32 cellular contexts compared by ENCODE assay signal in the genomic region with DNA sequence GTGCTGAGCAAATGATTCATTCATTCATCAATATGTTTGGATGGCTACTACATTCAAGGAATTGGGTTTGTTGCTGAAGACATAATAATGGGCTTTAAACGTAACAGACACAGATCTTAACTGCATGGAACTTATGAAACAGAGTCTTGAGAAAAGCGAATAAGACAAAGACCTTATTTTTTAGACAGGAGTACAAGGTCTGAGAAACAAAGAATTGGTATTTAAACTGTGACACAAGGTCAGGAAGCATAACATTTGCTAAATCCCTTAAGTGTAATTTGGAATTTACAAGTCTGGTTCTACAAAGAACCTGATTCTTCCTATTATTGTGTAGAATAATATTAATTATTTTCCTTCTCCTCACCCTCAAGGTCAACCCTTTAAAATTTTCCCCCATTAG.
"Had no signal": no experiment of that assay in that cellular context is flagged by ENCODE, and none has a peak within 500 bp of the region (broad histone marks: within the 10 kb centered on the region; RNA-seq: fewer than 3 reads in every experiment).

No MANE protein-coding gene starts in this region.

- H3K36me3 Mint-ChIP-seq: activated naive CD8-positive, alpha-beta T cell had no signal

- H3K27ac Mint-ChIP-seq: activated B cell treated with CpG ODN at 0.5 μM for 24 hours; activated CD8-positive, alpha-beta T cell treated with anti-CD3 and anti-CD28 coated beads for 36 hours; activated naive CD8-positive, alpha-beta T cell; activated T-helper 17 cell treated with anti-CD3 and anti-CD28 coated beads, Interleukin-2, amount 50 U/mL, for 72 hours; effector memory CD8-positive, alpha-beta T cell; T-helper 17 cell; T-helper 2 cell treated with Interferon-gamma antibody and Interleukin-4, amounts not matched to agents 5 μg/mL and 100 μg/mL, for 36 hours had no signal

- ATAC-seq: activated CD4-positive, CD25-positive, alpha-beta regulatory T cell treated with anti-CD3 and anti-CD28 coated beads, Interleukin-2, amount 50 U/mL, for 24 hours; activated CD8-positive, alpha-beta T cell treated with anti-CD3 and anti-CD28 coated beads for 36 hours; activated T-cell treated with anti-CD3 and anti-CD28 coated beads, Interleukin-2, amount 50 U/mL, for 4 hours; activated T-helper 17 cell treated with anti-CD3 and anti-CD28 coated beads, Interleukin-2, amount 50 U/mL, for 72 hours; body of pancreas; effector memory CD8-positive, alpha-beta T cell; foreskin keratinocyte; gastrocnemius medialis; heart left ventricle; T-helper 17 cell had no signal

- H3K4me1 Mint-ChIP-seq: activated B cell treated with CpG ODN at 0.5 μM for 24 hours; activated T-helper 17 cell treated with anti-CD3 and anti-CD28 coated beads, Interleukin-2, amount 50 U/mL, for 72 hours; T-helper 17 cell had no signal

- H3K9me3 Mint-ChIP-seq: activated B cell treated with CpG ODN at 0.5 μM for 24 hours; T-helper 2 cell treated with Interferon-gamma antibody and Interleukin-4, amounts not matched to agents 5 μg/mL and 100 μg/mL, for 36 hours had no signal

- DNase-seq: activated B cell treated with CpG ODN at 0.5 μM for 24 hours; activated CD4-positive, alpha-beta T cell treated with anti-CD3 and anti-CD28 coated beads for 48 hours; activated CD4-positive, alpha-beta T cell treated with anti-CD3 and anti-CD28 coated beads, Interleukin-2, amount 50 U/mL, for 1 hour; activated CD4-positive, alpha-beta T cell treated with anti-CD3 and anti-CD28 coated beads, Interleukin-2, amount 50 U/mL, for 48 hours; activated CD8-positive, alpha-beta memory T cell treated with anti-CD3 and anti-CD28 coated beads for 24 hours; activated CD8-positive, alpha-beta T cell treated with anti-CD3 and anti-CD28 coated beads for 36 hours; activated effector memory CD4-positive, alpha-beta T cell treated with Interleukin-2 at 50 U/mL for 16 hours; activated gamma-delta T cell treated with Interleukin-2 at 50 U/mL for 16 hours; activated naive CD4-positive, alpha-beta T cell treated with anti-CD3 and anti-CD28 coated beads, Interleukin-2, amount 50 U/mL, for 16 hours; activated naive CD4-positive, alpha-beta T cell treated with Interleukin-2 at 50 U/mL for 16 hours; activated T-cell treated with anti-CD3 and anti-CD28 coated beads, Interleukin-2, amount 50 U/mL, for 4 hours; adrenal gland; amygdala; aorta; body of pancreas; caudate nucleus; cortex of kidney; dermis blood vessel endothelial cell; effector CD4-positive, alpha-beta T cell; effector memory CD8-positive, alpha-beta T cell; erythroblast; foreskin keratinocyte; gastrocnemius medialis; glutamatergic neuron; heart left ventricle; T-helper 17 cell; T1000; WERI-Rb-1 had no signal

- H3K4me3 Mint-ChIP-seq: activated B cell treated with CpG ODN at 0.5 μM for 24 hours; activated CD8-positive, alpha-beta T cell treated with anti-CD3 and anti-CD28 coated beads for 36 hours; activated naive CD8-positive, alpha-beta T cell; activated T-cell treated with anti-CD3 and anti-CD28 coated beads, Interleukin-2, amount 50 U/mL, for 4 hours; activated T-helper 17 cell treated with anti-CD3 and anti-CD28 coated beads, Interleukin-2, amount 50 U/mL, for 72 hours; effector memory CD8-positive, alpha-beta T cell; T-helper 17 cell; T-helper 2 cell treated with Interferon-gamma antibody and Interleukin-4, amounts not matched to agents 5 μg/mL and 100 μg/mL, for 36 hours had no signal

- H3K27me3 Mint-ChIP-seq: activated B cell treated with CpG ODN at 0.5 μM for 24 hours; activated CD8-positive, alpha-beta T cell treated with anti-CD3 and anti-CD28 coated beads for 36 hours; activated naive CD8-positive, alpha-beta T cell; activated T-helper 17 cell treated with anti-CD3 and anti-CD28 coated beads, Interleukin-2, amount 50 U/mL, for 72 hours; effector memory CD8-positive, alpha-beta T cell; T-helper 17 cell had no signal
